In genomic region chr2:176891105-176891504, GRCh38 we compare ENCODE assay signal across 28 cellular contexts.
"Had no signal": no experiment of that assay in that cellular context is flagged by ENCODE, and none has a peak within 500 bp of the region (broad histone marks: within the 10 kb centered on the region; RNA-seq: fewer than 3 reads in every experiment).

No MANE protein-coding gene starts in this region.

- H3K9ac ChIP-seq: neural progenitor cell, parathyroid adenoma had no signal

- H3K4me2 ChIP-seq: neural progenitor cell had no signal

- H3K27me3 ChIP-seq: esophagus squamous epithelium, neural progenitor cell, right lobe of liver, suprapubic skin, transverse colon, upper lobe of right lung, uterus had no signal

- H3K4me3 ChIP-seq: esophagus squamous epithelium, lung, mucosa of descending colon, neural progenitor cell, right lobe of liver, suprapubic skin, transverse colon, upper lobe of right lung, uterus had no signal

- H3K9me3 ChIP-seq: esophagus squamous epithelium, mucosa of descending colon, right lobe of liver, suprapubic skin, transverse colon, upper lobe of right lung, uterus had no signal

- H3K4me1 Mint-ChIP-seq: memory B cell; mesothelial cell of epicardium; naive B cell; neural progenitor cell; stimulated activated naive CD8-positive, alpha-beta T cell treated with anti-CD3 and anti-CD28 coated beads, Interleukin-15, amount 100 ng/mL, for 72 hours had no signal

- H3K27ac ChIP-seq: esophagus squamous epithelium, neural progenitor cell, parathyroid adenoma, right lobe of liver, suprapubic skin, transverse colon, upper lobe of right lung, uterus had no signal

- DNase-seq: cortex of kidney; effector CD8-positive, alpha-beta T cell; erythroblast; esophagus squamous epithelium; foreskin melanocyte; head of caudate nucleus; mucosa of descending colon; naive B cell; right lobe of liver; small intestine; stimulated activated CD4-positive, alpha-beta T cell treated with anti-CD3 and anti-CD28 coated beads, Interleukin-12 subunit alpha, Interleukin-12 subunit beta, amount 100 ng/mL, for 4 hours; stimulated activated CD4-positive, alpha-beta T cell treated with anti-CD3 and anti-CD28 coated beads, Interleukin-1b, Interleukin-23, amount 100 ng/mL, for 48 hours; stimulated activated CD4-positive, alpha-beta T cell treated with anti-CD3 and anti-CD28 coated beads, Interleukin-4, amount 100 ng/mL, for 1 hour; stimulated activated CD8-positive, alpha-beta memory T cell treated with anti-CD3 and anti-CD28 coated beads, Interleukin-4, amount 100 ng/mL, for 48 hours; stimulated activated naive CD4-positive, alpha-beta T cell; stimulated activated naive CD8-positive, alpha-beta T cell treated with anti-CD3 and anti-CD28 coated beads, Interleukin-15, amount 100 ng/mL, for 72 hours; transverse colon; upper lobe of right lung; uterus had no signal

- H3K9me3 Mint-ChIP-seq: memory B cell; mesothelial cell of epicardium; neural progenitor cell; stimulated activated naive CD8-positive, alpha-beta T cell treated with anti-CD3 and anti-CD28 coated beads, Interleukin-15, amount 100 ng/mL, for 72 hours had no signal

- ATAC-seq: left lobe of liver; mucosa of descending colon; natural killer cell treated with Interleukin-12 subunit alpha and Interleukin-12 subunit beta and Interleukin-15 and Interleukin-18, amount 100 ng/mL, for 72 hours; right lobe of liver; stimulated activated naive CD8-positive, alpha-beta T cell treated with anti-CD3 and anti-CD28 coated beads, Interleukin-15, amount 100 ng/mL, for 72 hours; upper lobe of right lung had no signal

- H3K27ac Mint-ChIP-seq: memory B cell; mesothelial cell of epicardium; naive B cell; natural killer cell treated with Interleukin-12 subunit alpha and Interleukin-12 subunit beta and Interleukin-15 and Interleukin-18, amount 100 ng/mL, for 72 hours; neural progenitor cell; progenitor cell of endocrine pancreas had no signal

- H3K27me3 Mint-ChIP-seq: stimulated activated naive CD8-positive, alpha-beta T cell treated with anti-CD3 and anti-CD28 coated beads, Interleukin-15, amount 100 ng/mL, for 72 hours had no signal

- H3K4me3 Mint-ChIP-seq: memory B cell; mesothelial cell of epicardium; naive B cell; natural killer cell treated with Interleukin-12 subunit alpha and Interleukin-12 subunit beta and Interleukin-15 and Interleukin-18, amount 100 ng/mL, for 72 hours; neural progenitor cell; stimulated activated naive CD8-positive, alpha-beta T cell treated with anti-CD3 and anti-CD28 coated beads, Interleukin-15, amount 100 ng/mL, for 72 hours had no signal

- H3K36me3 ChIP-seq: esophagus squamous epithelium, neural progenitor cell, right lobe of liver, suprapubic skin, transverse colon, upper lobe of right lung, uterus had no signal

- H3K36me3 Mint-ChIP-seq: memory B cell; mesothelial cell of epicardium; naive B cell; natural killer cell treated with Interleukin-12 subunit alpha and Interleukin-12 subunit beta and Interleukin-15 and Interleukin-18, amount 100 ng/mL, for 72 hours; neural progenitor cell had no signal

- H3K4me1 ChIP-seq: esophagus squamous epithelium, neural progenitor cell, parathyroid adenoma, right lobe of liver, suprapubic skin, transverse colon, upper lobe of right lung, uterus had no signal

- H3K79me2 ChIP-seq: parathyroid adenoma had no signal
